Comparison of ENCODE assay signal across 31 cellular contexts in the genomic region with DNA sequence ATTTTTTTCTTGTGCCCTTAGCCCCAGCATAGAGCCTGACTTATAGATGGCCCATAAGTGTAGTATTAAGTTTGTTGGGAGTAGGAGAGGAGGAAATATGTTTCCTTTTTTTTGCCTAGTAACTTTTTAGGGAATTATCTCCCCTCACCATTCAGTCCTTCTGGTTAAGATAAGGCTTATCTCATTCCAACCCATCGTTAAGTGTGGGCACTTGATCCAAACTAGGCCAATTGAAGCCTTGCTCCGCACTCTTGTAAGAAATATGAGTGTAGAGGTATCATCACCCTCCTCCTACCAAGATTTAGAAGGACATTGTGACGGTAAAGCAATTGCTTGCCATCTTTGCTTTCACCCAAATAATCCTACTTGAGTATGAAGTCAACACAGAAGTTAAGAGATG.
"Had no signal": no experiment of that assay in that cellular context is flagged by ENCODE, and none has a peak within 500 bp of the region (broad histone marks: within the 10 kb centered on the region; RNA-seq: fewer than 3 reads in every experiment).

No MANE protein-coding gene starts in this region.

- ATAC-seq: activated T-cell treated with anti-CD3 and anti-CD28 coated beads, Interleukin-2, amount 50 U/mL, for 72 hours; body of pancreas; esophagus mucosa; WTC11 had no signal

- H3K27ac ChIP-seq: body of pancreas, cardiac muscle cell, colonic mucosa, epithelial cell of prostate, VCaP had no signal

- FAIRE-seq: endothelial cell of umbilical vein, frontal cortex, TTC549 had no signal

- H3K27me3 ChIP-seq: body of pancreas, colonic mucosa had no signal

- H3K4me3 ChIP-seq: body of pancreas, cardiac muscle cell, colonic mucosa had no signal

- H3K36me3 ChIP-seq: cardiac muscle cell, colonic mucosa had no signal

- H3K4me1 ChIP-seq: colonic mucosa had no signal

- DNase-seq: activated CD4-positive, alpha-beta memory T cell treated with anti-CD3 and anti-CD28 coated beads, Interleukin-2, amount 10 ng/mL, durations not matched to agents 7 days and 5 days; activated CD4-positive, alpha-beta T cell treated with anti-CD3 and anti-CD28 coated beads for 1 hour; activated CD4-positive, alpha-beta T cell treated with anti-CD3 and anti-CD28 coated beads for 4 hours; activated CD4-positive, alpha-beta T cell treated with anti-CD3 and anti-CD28 coated beads, Interleukin-2, amount 10 ng/mL, durations not matched to agents 7 days and 5 days; activated CD4-positive, alpha-beta T cell treated with anti-CD3 and anti-CD28 coated beads, Interleukin-2, amount 50 U/mL, for 4 hours; activated CD8-positive, alpha-beta memory T cell treated with anti-CD3 and anti-CD28 coated beads, Interleukin-2, amount 50 U/mL, for 48 hours; activated gamma-delta T cell; activated naive CD4-positive, alpha-beta T cell; activated naive CD4-positive, alpha-beta T cell treated with anti-CD3 and anti-CD28 coated beads, Interleukin-2, amount 50 U/mL, for 16 hours; activated T-cell treated with anti-CD3 and anti-CD28 coated beads for 4 hours; activated T-cell treated with anti-CD3 and anti-CD28 coated beads, Interleukin-2, amount 50 U/mL, for 24 hours; activated T-cell treated with anti-CD3 and anti-CD28 coated beads, Interleukin-2, amount 50 U/mL, for 72 hours; amniotic stem cell; anterior cingulate cortex; body of pancreas; central memory CD4-positive, alpha-beta T cell; cerebellar nuclear complex; colonic mucosa; effector CD8-positive, alpha-beta T cell; foreskin fibroblast; head of caudate nucleus; hippocampal formation; T-helper 2 cell had no signal
